ENCODE assay signal across 11 cellular contexts in the genomic region with DNA sequence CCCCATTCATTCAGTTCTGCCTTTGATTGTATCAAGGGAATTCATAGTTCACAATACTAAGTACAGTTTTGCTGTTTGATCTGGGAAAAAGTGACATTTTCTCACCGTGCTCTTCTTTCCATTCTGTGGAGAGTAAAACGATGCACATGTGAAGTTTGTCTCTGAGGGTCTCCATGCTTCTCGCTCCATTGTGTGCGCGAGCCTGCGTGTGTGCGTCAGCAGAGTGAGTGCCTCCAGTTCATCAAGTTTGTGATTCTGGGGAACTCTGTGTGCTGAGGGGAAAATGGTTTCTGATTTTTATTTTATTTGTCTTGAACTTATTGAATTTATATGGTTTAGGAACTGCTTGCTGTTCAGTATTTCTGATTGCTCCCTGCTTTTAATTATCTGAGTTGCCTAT. TPM values are rescaled to one million over a fixed set of nuclear protein-coding genes. Genes with fewer than 3 reads are reported as not detected.
DNase-seq lines count a peak whose midpoint lies in the region; ATAC-seq lines count a peak whose summit lies in the region.
"Had no signal": no experiment of that assay in that cellular context is flagged by ENCODE, and none has a peak within 500 bp of the region (broad histone marks: within the 10 kb centered on the region; RNA-seq: fewer than 3 reads in every experiment).

No MANE protein-coding gene starts in this region.

- DNase-seq in UCSD-AML1 (lab: John Stamatoyannopoulos, UW; ENCODE audit: unreplicated experiment) (peak; percentile 11), left kidney (ENCODE audit: low read depth, low spot score) (peak; percentile 42), HPDE6-E6E7 (ENCODE audit: extremely low spot score) (no peak), Right ventricle myocardium superior (no peak), caudate nucleus (lab: John Stamatoyannopoulos, UW) (no peak)
- DNase-seq: activated effector memory CD4-positive, alpha-beta T cell treated with Interleukin-2 at 50 U/mL for 16 hours; foreskin melanocyte; posterior cingulate gyrus had no signal

- H3K9me3 ChIP-seq in BLaER1 treated with 17β-estradiol and CSF1 and Interleukin-3, amounts not matched to agents 10 nM and 100 nM (replicated peaks in 1 of 11), result peaks cover 0 to 19% (median 10%) of the 10 kb centered on the region in 11 experiments; a peak in 12 of 22 replicates

- peak overlapping the region; percentile 74 to 93 (median 80) for H3K4me3 ChIP-seq in BLaER1 treated with 17β-estradiol and CSF1 and Interleukin-3, amounts not matched to agents 10 nM and 100 nM

- H3K27me3 ChIP-seq in BLaER1 treated with 17β-estradiol and CSF1 and Interleukin-3, amounts not matched to agents 10 nM and 100 nM, result peaks cover 92 to 100% (median 98%) of the 10 kb centered on the region in 11 experiments

- H3K4me1 ChIP-seq in BLaER1 treated with 17β-estradiol and CSF1 and Interleukin-3, amounts not matched to agents 10 nM and 100 nM, result peaks cover 0 to 22% (median 7%) of the 10 kb centered on the region in 10 experiments; a peak in 9 of 20 replicates

- peaks cover 0 to 24% (median 0%) of the 10 kb centered on the region in 11 experiments; a peak in 2 of 22 replicates for H3K36me3 ChIP-seq in BLaER1 treated with 17β-estradiol and CSF1 and Interleukin-3, amounts not matched to agents 10 nM and 100 nM

- ATAC-seq in GM18868 (IDR thresholded peaks at IDR 0.05; ENCODE audit: unreplicated experiment), result peak; percentile 18
- ATAC-seq in GM21576 (IDR thresholded peaks at IDR 0.05; ENCODE audit: unreplicated experiment), result no peak
- ATAC-seq in Right ventricle myocardium superior (ENCODE audit: poor library complexity), result no peak

- H3K27ac ChIP-seq in BLaER1 treated with 17β-estradiol and CSF1 and Interleukin-3, amounts not matched to agents 10 nM and 100 nM, result peak overlapping the region in 9 of 11 experiments; percentile 80 to 90 (median 88); a peak in 17 of 22 replicates
- H3K27ac ChIP-seq in caudate nucleus (ENCODE audit: low read depth, low read length), result no peak overlapping the region

- intact Hi-C loops in Right ventricle myocardium superior (cut with DNase I), result no loop called here

- H4K20me1 ChIP-seq in BLaER1 treated with 17β-estradiol and CSF1 and Interleukin-3, amounts not matched to agents 10 nM and 100 nM, result peaks cover 0 to 48% (median 14%) of the 10 kb centered on the region in 11 experiments; a peak in 14 of 22 replicates

- H3K4me2 ChIP-seq in BLaER1 treated with 17β-estradiol and CSF1 and Interleukin-3, amounts not matched to agents 10 nM and 100 nM, result peak overlapping the region; percentile 48 to 92 (median 74)

- H3K9ac ChIP-seq in BLaER1 treated with 17β-estradiol and CSF1 and Interleukin-3, amounts not matched to agents 10 nM and 100 nM, result peak overlapping the region; percentile 82 to 92 (median 87); a peak in 21 of 22 replicates

RNA-seq across cellular contexts. Expression of a gene that starts 2.0 kb away (rescaled TPM):
- total RNA-seq in Right ventricle myocardium superior, result 0.51 TPM

Comparison
In these comparisons a context has a peak if more than half of its experiments do, and no peak if none do; other contexts are left out.
1. DNase-seq: peak in UCSD-AML1 (single experiment) and left kidney (single experiment); none in HPDE6-E6E7 (single experiment), Right ventricle myocardium superior (single experiment) and caudate nucleus (0 of 61).